ENCODE assay signal across 8 cellular contexts in genomic region chr6:89242574-89243330, GRCh38. TPM values are rescaled to one million over a fixed set of nuclear protein-coding genes. Genes with fewer than 3 reads are reported as not detected.
DNase-seq lines count a peak whose midpoint lies in the region; TF ChIP-seq lines count a peak whose summit lies in the region.

No MANE protein-coding gene starts in this region.

- intact Hi-C loops in posterior vena cava (cut with DNase I): loop anchor here in 1 of 2 donors (5.0 kb wide), 2 partner anchors 120 to 260 kb away; no protein-coding TSS in a partner anchor

- CTCF ChIA-PET in HEK293 (lab: Yijun Ruan, JAX): interaction anchor here (0.5 to 7.6 kb wide), 40 partner anchors 11 to 1742 kb away, joined by 3 to 108 read pairs (median 4); no protein-coding TSS in a partner anchor

- H3K36me3 ChIP-seq in HEK293 (ENCODE audit: control insufficient read depth in 2 of 2, insufficient read depth in 1 of 2, low read length in 2 of 2): no peaks in the 10 kb centered on the region

- POLR2A ChIA-PET in HEK293 (lab: Yijun Ruan, JAX): no interaction called here

- no peaks in the 10 kb centered on the region for H3K9me3 ChIP-seq in HEK293 (ENCODE audit: control insufficient read depth, insufficient read depth, low read depth, low read length)

- DNase-seq in COLO829 (ENCODE audit: low spot score) (peak; percentile 63), NCI-H748 (lab: John Stamatoyannopoulos, UW; ENCODE audit: unreplicated experiment) (peak; percentile 63), cardiac fibroblast (ENCODE audit: low read depth in 2 of 2) (peak; percentile 75 to 77), medulla oblongata (ENCODE audit: extremely low spot score) (peak; percentile 33), posterior vena cava (ENCODE audit: low spot score) (no peak), cortex of kidney (lab: John Stamatoyannopoulos, UW) (no peak)
- no peak for DNase-seq in stimulated activated CD4-positive, alpha-beta T cell treated with anti-CD3 and anti-CD28 coated beads, Interleukin-12 subunit alpha, Interleukin-12 subunit beta, amount 100 ng/mL, for 4 hours

- no peak overlapping the region for H3K27ac ChIP-seq in HEK293 (ENCODE audit: extremely low read depth, low read depth, low read length)

- H3K4me1 ChIP-seq in HEK293 (ENCODE audit: control insufficient read depth, insufficient read depth, low read length): no peaks in the 10 kb centered on the region

- peak; percentile 68; the same call in 1 of the 2 replicates for TF ChIP-seq CTCF in HEK293 (tag by site-specific recombination; IDR thresholded peaks at IDR 0.05)
- TF ChIP-seq CTCF in cardiac fibroblast (IDR thresholded peaks at IDR 0.05; ENCODE audit: low read depth, low read length): peak; percentile 50

- H3K4me3 ChIP-seq in HEK293 (ENCODE audit: low read depth, low read length) (no peak overlapping the region), cardiac fibroblast (replicated peaks in 1 of 2; ENCODE audit: low read depth in 2 of 2, low read length in 2 of 2) (no peak overlapping the region)

TF ChIP-seq in HEK293, 187 proteins besides CTCF, POLR2A, EP300 and RAD21:
- TF ChIP-seq ZNF335 (tag by site-specific recombination; conservative IDR thresholded peaks at IDR 0.05): peak; percentile 89
- no peak for TF ChIP-seq ZIC2 (tag by site-specific recombination; IDR thresholded peaks at IDR 0.05)
- TF ChIP-seq ZBTB20 (tag by site-specific recombination; IDR thresholded peaks at IDR 0.05): no peak
- TF ChIP-seq ZSCAN30 (tag by site-specific recombination; IDR thresholded peaks at IDR 0.05): peak; percentile 95
- TF ChIP-seq ZNF654 (tag by site-specific recombination; IDR thresholded peaks at IDR 0.05; ENCODE audit: low read depth): peak; percentile 85
- no peak for TF ChIP-seq WT1 (tag by site-specific recombination; IDR thresholded peaks at IDR 0.05)
- TF ChIP-seq, protein P1, sequence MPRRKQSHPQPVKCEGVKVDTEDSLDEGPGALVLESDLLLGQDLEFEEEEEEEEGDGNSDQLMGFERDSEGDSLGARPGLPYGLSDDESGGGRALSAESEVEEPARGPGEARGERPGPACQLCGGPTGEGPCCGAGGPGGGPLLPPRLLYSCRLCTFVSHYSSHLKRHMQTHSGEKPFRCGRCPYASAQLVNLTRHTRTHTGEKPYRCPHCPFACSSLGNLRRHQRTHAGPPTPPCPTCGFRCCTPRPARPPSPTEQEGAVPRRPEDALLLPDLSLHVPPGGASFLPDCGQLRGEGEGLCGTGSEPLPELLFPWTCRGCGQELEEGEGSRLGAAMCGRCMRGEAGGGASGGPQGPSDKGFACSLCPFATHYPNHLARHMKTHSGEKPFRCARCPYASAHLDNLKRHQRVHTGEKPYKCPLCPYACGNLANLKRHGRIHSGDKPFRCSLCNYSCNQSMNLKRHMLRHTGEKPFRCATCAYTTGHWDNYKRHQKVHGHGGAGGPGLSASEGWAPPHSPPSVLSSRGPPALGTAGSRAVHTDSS (tag by site-specific recombination; IDR thresholded peaks at IDR 0.05): no peak
- TF ChIP-seq TRIM28 (IDR thresholded peaks at IDR 0.05; ENCODE audit: borderline replicate concordance, low read length): 0 out of 2 replicates have a peak, but pooled peaks have one; percentile 40
- peak; percentile 95 for TF ChIP-seq ZNF366 (tag by site-specific recombination; conservative IDR thresholded peaks at IDR 0.05)
- peak; percentile 36; the same call in 1 of the 2 replicates for TF ChIP-seq PRDM1 (tag by site-specific recombination; IDR thresholded peaks at IDR 0.05)
- no peak for TF ChIP-seq ZNF768 (tag by site-specific recombination; IDR thresholded peaks at IDR 0.05)

RNA-seq across cellular contexts. Expression of gene GABRR1, which starts 25.6 kb away (rescaled TPM):
- under 1 TPM; 0.19 to 0.29 TPM for total RNA-seq in posterior vena cava

Comparison
In these comparisons a context has a peak if more than half of its experiments do, and no peak if none do; other contexts are left out.
1. DNase-seq: peak in COLO829 (single experiment), NCI-H748 (single experiment), cardiac fibroblast (2 of 2) and medulla oblongata (single experiment); none in posterior vena cava (single experiment), stimulated activated CD4-positive, alpha-beta T cell treated with anti-CD3 and anti-CD28 coated beads, Interleukin-12 subunit alpha, Interleukin-12 subunit beta, amount 100 ng/mL, for 4 hours (single experiment) and cortex of kidney (single experiment).